Comparison of ENCODE assay signal across 22 cellular contexts in the genomic region with DNA sequence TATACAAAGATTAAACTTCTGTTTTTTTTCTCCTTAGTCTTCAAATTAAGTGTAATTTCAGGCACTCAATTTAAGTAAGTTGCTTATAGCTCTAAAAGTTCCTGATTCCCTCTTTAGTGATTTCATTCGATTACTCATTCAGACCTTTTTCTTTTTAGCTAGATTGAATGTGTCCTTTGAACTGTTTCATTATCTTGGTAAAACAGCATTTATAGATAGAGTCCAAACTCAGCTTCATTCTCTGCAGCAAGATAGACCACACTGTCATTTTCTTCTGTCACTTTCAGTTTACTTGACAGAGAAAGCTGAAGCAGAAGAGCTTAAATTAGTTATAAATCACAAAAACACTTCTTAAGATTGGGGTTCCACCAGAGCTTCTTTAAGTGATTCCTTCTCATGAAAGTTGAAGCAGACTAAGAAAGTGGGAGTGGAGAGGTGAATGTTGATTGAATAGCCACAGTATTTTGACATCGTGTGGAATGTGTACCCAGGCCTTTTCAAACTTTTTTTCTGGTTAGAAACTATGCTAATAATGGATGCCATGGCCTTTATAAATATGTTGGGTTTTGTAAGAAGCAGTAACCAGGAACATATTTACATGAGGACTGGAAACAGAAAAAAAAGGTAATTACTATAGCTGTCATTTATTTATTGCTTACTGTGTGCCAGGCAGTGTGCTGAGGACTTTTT. TPM values are rescaled to one million over a fixed set of nuclear protein-coding genes. Genes with fewer than 3 reads are reported as not detected.
DNase-seq lines count a peak whose midpoint lies in the region; ATAC-seq and TF ChIP-seq lines count a peak whose summit lies in the region.
"Had no signal": no experiment of that assay in that cellular context is flagged by ENCODE, and none has a peak within 500 bp of the region (broad histone marks: within the 10 kb centered on the region; RNA-seq: fewer than 3 reads in every experiment).

No MANE protein-coding gene starts in this region.

- peak overlapping the region; percentile 16 to 26 for H3K27ac ChIP-seq in thoracic aorta

- ATAC-seq in thoracic aorta (ENCODE audit: insufficient number of reproducible peaks, low FRiP score, low read depth) = no peak
- no peak for ATAC-seq in HG03196 (IDR thresholded peaks at IDR 0.05; ENCODE audit: unreplicated experiment)
- ATAC-seq: natural killer cell treated with Interleukin-12 subunit alpha and Interleukin-12 subunit beta and Interleukin-15 and Interleukin-18, amount 100 ng/mL, for 72 hours; stimulated activated naive CD8-positive, alpha-beta T cell treated with anti-CD3 and anti-CD28 coated beads, Interleukin-15, Interleukin-2, amounts not matched to agents 100 U/mL and 50 U/mL, for 24 hours; T-cell had no signal

- H3K36me3 Mint-ChIP-seq in activated naive CD4-positive, alpha-beta T cell treated with anti-CD3 and anti-CD28 coated beads, Interleukin-2, amount 50 U/mL, for 24 hours = peaks cover 20% of the 10 kb centered on the region

- TF ChIP-seq CTCF in thoracic aorta (IDR thresholded peaks at IDR 0.05) = no peak

- H3K9me3 Mint-ChIP-seq in activated naive CD4-positive, alpha-beta T cell treated with anti-CD3 and anti-CD28 coated beads, Interleukin-2, amount 50 U/mL, for 24 hours = no peaks in the 10 kb centered on the region
- H3K9me3 Mint-ChIP-seq: CD4-positive, CD25-positive, alpha-beta regulatory T cell; immature natural killer cell; natural killer cell treated with Interleukin-12 subunit alpha and Interleukin-12 subunit beta and Interleukin-15 and Interleukin-18, amount 100 ng/mL, for 72 hours; T-cell had no signal

- no peak overlapping the region for H3K4me3 ChIP-seq in thoracic aorta

- peak overlapping the region; percentile 4 for H3K27ac Mint-ChIP-seq in activated naive CD4-positive, alpha-beta T cell treated with anti-CD3 and anti-CD28 coated beads, Interleukin-2, amount 50 U/mL, for 24 hours
- H3K27ac Mint-ChIP-seq: activated naive CD8-positive, alpha-beta T cell; CD4-positive, CD25-positive, alpha-beta regulatory T cell; immature natural killer cell; natural killer cell treated with Interleukin-12 subunit alpha and Interleukin-12 subunit beta and Interleukin-15 and Interleukin-18, amount 100 ng/mL, for 72 hours; T-cell had no signal

- no peak overlapping the region for H3K4me3 Mint-ChIP-seq in activated naive CD4-positive, alpha-beta T cell treated with anti-CD3 and anti-CD28 coated beads, Interleukin-2, amount 50 U/mL, for 24 hours
- H3K4me3 Mint-ChIP-seq: activated naive CD8-positive, alpha-beta T cell; CD4-positive, CD25-positive, alpha-beta regulatory T cell; immature natural killer cell; natural killer cell treated with Interleukin-12 subunit alpha and Interleukin-12 subunit beta and Interleukin-15 and Interleukin-18, amount 100 ng/mL, for 72 hours; T-cell had no signal

- H3K4me1 Mint-ChIP-seq in activated naive CD4-positive, alpha-beta T cell treated with anti-CD3 and anti-CD28 coated beads, Interleukin-2, amount 50 U/mL, for 24 hours = no peaks in the 10 kb centered on the region
- H3K4me1 Mint-ChIP-seq: T-cell had no signal

- no peaks in the 10 kb centered on the region for H3K36me3 ChIP-seq in thoracic aorta

- H3K27me3 Mint-ChIP-seq in activated naive CD4-positive, alpha-beta T cell treated with anti-CD3 and anti-CD28 coated beads, Interleukin-2, amount 50 U/mL, for 24 hours = no peaks in the 10 kb centered on the region
- H3K27me3 Mint-ChIP-seq: activated naive CD8-positive, alpha-beta T cell; CD4-positive, CD25-positive, alpha-beta regulatory T cell; natural killer cell treated with Interleukin-12 subunit alpha and Interleukin-12 subunit beta and Interleukin-15 and Interleukin-18, amount 100 ng/mL, for 72 hours; T-cell had no signal

- no peaks in the 10 kb centered on the region for H3K9me3 ChIP-seq in thoracic aorta

- no peak for DNase-seq in activated naive CD4-positive, alpha-beta T cell treated with anti-CD3 and anti-CD28 coated beads, Interleukin-2, amount 50 U/mL, for 16 hours
- peak; percentile 81 for DNase-seq in astrocyte of the hippocampus (ENCODE audit: low read depth, low spot score)
- peak; percentile 76 for DNase-seq in iris pigment epithelial cell (ENCODE audit: low read depth)
- no peak for DNase-seq in thoracic aorta (ENCODE audit: low spot score)
- no peak for DNase-seq in NCI-H446 treated with DMSO at 0.1 percent for 48 hours (lab: John Stamatoyannopoulos, UW)
- no peak for DNase-seq in erythroblast (lab: John Stamatoyannopoulos, UW)
- DNase-seq: 8988T; activated CD4-positive, alpha-beta T cell treated with anti-CD3 and anti-CD28 coated beads, Interleukin-2, amount 50 U/mL, for 4 hours; CD4-positive, CD25-positive, alpha-beta regulatory T cell; DMS79; immature natural killer cell; mammary epithelial cell; NCI-H1694; stimulated activated naive CD8-positive, alpha-beta T cell treated with anti-CD3 and anti-CD28 coated beads, Interleukin-15, Interleukin-2, amounts not matched to agents 100 U/mL and 50 U/mL, for 24 hours; T-cell had no signal

- peaks cover 22 to 42% of the 10 kb centered on the region in 2 donors for H3K4me1 ChIP-seq in thoracic aorta (ENCODE audit: control insufficient read depth in 1 of 2, low read depth in 2 of 2)

- H3K27me3 ChIP-seq in thoracic aorta (replicated peaks; ENCODE audit: insufficient read depth) = no peaks in the 10 kb centered on the region

- TF ChIP-seq POLR2A in erythroblast (IDR thresholded peaks at IDR 0.05; ENCODE audit: low read length) = no peak

RNA-seq across cellular contexts. Expression of gene ZBTB40, which starts 52.2 kb away (rescaled TPM):
- total RNA-seq in thoracic aorta = 10 to 100 TPM; 30.4 to 36.4 TPM

RNA-seq across cellular contexts. Expression of gene EPHA8, which starts 59.4 kb away (rescaled TPM):
- total RNA-seq in thoracic aorta = not detected
- total RNA-seq: CD4-positive, CD25-positive, alpha-beta regulatory T cell; glomerular endothelial cell; mammary epithelial cell; natural killer cell treated with Interleukin-12 subunit alpha and Interleukin-12 subunit beta and Interleukin-15 and Interleukin-18, amount 100 ng/mL, for 72 hours; pulmonary artery endothelial cell; urinary bladder had no signal

Comparison
In these comparisons a context has a peak if more than half of its experiments do, and no peak if none do; other contexts are left out.
1. DNase-seq: peak in astrocyte of the hippocampus (single experiment) and iris pigment epithelial cell (single experiment); none in activated naive CD4-positive, alpha-beta T cell treated with anti-CD3 and anti-CD28 coated beads, Interleukin-2, amount 50 U/mL, for 16 hours (single experiment), thoracic aorta (single experiment), NCI-H446 treated with DMSO at 0.1 percent for 48 hours (single experiment) and erythroblast (0 of 2).